Comparison of ENCODE assay signal across 1 cellular context in the genomic region with DNA sequence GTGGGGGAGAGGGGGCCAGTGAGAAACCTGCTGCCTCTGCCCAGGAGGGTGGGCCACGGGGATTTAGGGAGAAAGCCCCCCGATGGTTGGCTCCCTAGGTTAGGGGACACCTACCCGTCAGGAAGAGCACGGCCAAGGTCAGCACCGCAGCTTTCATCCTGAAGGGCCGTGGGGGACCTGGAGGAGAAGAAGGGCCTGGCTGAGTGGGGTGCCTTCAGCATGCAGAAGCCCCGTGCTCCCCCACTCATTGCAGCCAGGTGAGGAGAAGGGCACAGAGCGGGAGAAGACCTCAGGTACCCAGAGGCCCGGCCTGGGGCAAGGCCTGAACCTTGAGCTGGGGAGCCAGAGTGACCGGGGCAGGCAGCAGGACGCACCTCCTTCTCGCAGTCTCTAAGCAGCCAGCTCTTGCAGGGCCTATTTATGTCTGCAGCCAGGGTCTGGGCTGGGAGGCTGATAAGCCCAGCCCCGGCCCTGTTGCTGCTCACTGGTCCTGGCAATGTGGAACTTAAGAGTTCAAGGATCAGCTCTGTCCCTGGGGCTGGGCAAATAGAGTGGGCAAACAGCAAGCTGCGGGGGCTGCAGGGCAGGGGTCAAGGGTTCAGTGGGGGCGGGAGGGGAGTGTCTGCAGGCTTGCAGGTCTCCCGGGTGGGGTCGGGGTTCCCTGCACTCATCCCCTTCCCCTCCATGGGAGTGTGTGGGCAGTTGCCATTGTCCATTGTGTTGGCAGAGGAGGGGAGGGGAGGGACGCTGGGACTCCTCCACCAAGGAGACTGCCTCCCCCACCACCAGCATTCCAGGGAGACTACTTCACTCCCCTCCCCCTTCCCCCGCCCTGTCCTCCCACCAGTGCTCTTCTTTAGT.
TF ChIP-seq lines count a peak whose summit lies in the region.

A gene (minus strand): TSS at position 392 of the 861 bp plus-strand sequence. CDS start 235 bp downstream, at position 157.

TF ChIP-seq in HepG2, 621 proteins besides CTCF, POLR2A, EP300 and RAD21 (continued from another document and continues in another):
- TF ChIP-seq, protein P1, sequence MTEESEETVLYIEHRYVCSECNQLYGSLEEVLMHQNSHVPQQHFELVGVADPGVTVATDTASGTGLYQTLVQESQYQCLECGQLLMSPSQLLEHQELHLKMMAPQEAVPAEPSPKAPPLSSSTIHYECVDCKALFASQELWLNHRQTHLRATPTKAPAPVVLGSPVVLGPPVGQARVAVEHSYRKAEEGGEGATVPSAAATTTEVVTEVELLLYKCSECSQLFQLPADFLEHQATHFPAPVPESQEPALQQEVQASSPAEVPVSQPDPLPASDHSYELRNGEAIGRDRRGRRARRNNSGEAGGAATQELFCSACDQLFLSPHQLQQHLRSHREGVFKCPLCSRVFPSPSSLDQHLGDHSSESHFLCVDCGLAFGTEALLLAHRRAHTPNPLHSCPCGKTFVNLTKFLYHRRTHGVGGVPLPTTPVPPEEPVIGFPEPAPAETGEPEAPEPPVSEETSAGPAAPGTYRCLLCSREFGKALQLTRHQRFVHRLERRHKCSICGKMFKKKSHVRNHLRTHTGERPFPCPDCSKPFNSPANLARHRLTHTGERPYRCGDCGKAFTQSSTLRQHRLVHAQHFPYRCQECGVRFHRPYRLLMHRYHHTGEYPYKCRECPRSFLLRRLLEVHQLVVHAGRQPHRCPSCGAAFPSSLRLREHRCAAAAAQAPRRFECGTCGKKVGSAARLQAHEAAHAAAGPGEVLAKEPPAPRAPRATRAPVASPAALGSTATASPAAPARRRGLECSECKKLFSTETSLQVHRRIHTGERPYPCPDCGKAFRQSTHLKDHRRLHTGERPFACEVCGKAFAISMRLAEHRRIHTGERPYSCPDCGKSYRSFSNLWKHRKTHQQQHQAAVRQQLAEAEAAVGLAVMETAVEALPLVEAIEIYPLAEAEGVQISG (CRISPR knock-in tag; IDR thresholded peaks at IDR 0.05): peak; percentile 80
- peak; percentile 42; the same call in 1 of the 2 replicates for TF ChIP-seq MEIS2 (CRISPR knock-in tag; IDR thresholded peaks at IDR 0.05)
- peak; percentile 92; the same call in 1 of the 2 replicates for TF ChIP-seq ZNF879 (CRISPR knock-in tag; IDR thresholded peaks at IDR 0.05)
- peak; percentile 93 for TF ChIP-seq ATF7-NPFF (CRISPR knock-in tag; IDR thresholded peaks at IDR 0.05; ENCODE audit: low read depth)
- 0 out of 2 replicates have a peak, but pooled peaks have one; percentile 62 for TF ChIP-seq STAT5B (CRISPR knock-in tag; IDR thresholded peaks at IDR 0.05)
- TF ChIP-seq ZNF619 (CRISPR knock-in tag; IDR thresholded peaks at IDR 0.05): peak; percentile 93
- TF ChIP-seq CREB1 (IDR thresholded peaks at IDR 0.05): no peak
- no peak for TF ChIP-seq CREB1 (CRISPR knock-in tag; IDR thresholded peaks at IDR 0.05)
- no peak for TF ChIP-seq NR3C1 (CRISPR knock-in tag; IDR thresholded peaks at IDR 0.05)
- TF ChIP-seq, protein P2, sequence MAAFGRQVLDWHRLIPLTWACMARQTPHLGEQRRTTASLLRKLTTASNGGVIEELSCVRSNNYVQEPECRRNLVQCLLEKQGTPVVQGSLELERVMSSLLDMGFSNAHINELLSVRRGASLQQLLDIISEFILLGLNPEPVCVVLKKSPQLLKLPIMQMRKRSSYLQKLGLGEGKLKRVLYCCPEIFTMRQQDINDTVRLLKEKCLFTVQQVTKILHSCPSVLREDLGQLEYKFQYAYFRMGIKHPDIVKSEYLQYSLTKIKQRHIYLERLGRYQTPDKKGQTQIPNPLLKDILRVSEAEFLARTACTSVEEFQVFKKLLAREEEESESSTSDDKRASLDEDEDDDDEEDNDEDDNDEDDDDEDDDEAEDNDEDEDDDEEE (CRISPR knock-in tag; IDR thresholded peaks at IDR 0.05): peak; percentile 96
- peak; percentile 89 for TF ChIP-seq SAP130 (CRISPR knock-in tag; IDR thresholded peaks at IDR 0.05; ENCODE audit: low read depth)
- TF ChIP-seq, protein P3, sequence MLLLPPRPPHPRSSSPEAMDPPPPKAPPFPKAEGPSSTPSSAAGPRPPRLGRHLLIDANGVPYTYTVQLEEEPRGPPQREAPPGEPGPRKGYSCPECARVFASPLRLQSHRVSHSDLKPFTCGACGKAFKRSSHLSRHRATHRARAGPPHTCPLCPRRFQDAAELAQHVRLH (CRISPR knock-in tag; IDR thresholded peaks at IDR 0.05; ENCODE audit: borderline replicate concordance, low read depth): peak; percentile 96
- TF ChIP-seq CHD2 (IDR thresholded peaks at IDR 0.05; ENCODE audit: low read depth, low read length): no peak
- 0 out of 2 replicates have a peak, but pooled peaks have one; percentile 84 for TF ChIP-seq ZNF484 (CRISPR knock-in tag; IDR thresholded peaks at IDR 0.05; ENCODE audit: borderline replicate concordance, low read depth)
- 0 out of 2 replicates have a peak, but pooled peaks have one; percentile 81 for TF ChIP-seq SSRP1 (CRISPR knock-in tag; IDR thresholded peaks at IDR 0.05)
- TF ChIP-seq HOXA3 (CRISPR knock-in tag; IDR thresholded peaks at IDR 0.05): peak; percentile 76; the same call in 1 of the 2 replicates
- TF ChIP-seq, protein P4, sequence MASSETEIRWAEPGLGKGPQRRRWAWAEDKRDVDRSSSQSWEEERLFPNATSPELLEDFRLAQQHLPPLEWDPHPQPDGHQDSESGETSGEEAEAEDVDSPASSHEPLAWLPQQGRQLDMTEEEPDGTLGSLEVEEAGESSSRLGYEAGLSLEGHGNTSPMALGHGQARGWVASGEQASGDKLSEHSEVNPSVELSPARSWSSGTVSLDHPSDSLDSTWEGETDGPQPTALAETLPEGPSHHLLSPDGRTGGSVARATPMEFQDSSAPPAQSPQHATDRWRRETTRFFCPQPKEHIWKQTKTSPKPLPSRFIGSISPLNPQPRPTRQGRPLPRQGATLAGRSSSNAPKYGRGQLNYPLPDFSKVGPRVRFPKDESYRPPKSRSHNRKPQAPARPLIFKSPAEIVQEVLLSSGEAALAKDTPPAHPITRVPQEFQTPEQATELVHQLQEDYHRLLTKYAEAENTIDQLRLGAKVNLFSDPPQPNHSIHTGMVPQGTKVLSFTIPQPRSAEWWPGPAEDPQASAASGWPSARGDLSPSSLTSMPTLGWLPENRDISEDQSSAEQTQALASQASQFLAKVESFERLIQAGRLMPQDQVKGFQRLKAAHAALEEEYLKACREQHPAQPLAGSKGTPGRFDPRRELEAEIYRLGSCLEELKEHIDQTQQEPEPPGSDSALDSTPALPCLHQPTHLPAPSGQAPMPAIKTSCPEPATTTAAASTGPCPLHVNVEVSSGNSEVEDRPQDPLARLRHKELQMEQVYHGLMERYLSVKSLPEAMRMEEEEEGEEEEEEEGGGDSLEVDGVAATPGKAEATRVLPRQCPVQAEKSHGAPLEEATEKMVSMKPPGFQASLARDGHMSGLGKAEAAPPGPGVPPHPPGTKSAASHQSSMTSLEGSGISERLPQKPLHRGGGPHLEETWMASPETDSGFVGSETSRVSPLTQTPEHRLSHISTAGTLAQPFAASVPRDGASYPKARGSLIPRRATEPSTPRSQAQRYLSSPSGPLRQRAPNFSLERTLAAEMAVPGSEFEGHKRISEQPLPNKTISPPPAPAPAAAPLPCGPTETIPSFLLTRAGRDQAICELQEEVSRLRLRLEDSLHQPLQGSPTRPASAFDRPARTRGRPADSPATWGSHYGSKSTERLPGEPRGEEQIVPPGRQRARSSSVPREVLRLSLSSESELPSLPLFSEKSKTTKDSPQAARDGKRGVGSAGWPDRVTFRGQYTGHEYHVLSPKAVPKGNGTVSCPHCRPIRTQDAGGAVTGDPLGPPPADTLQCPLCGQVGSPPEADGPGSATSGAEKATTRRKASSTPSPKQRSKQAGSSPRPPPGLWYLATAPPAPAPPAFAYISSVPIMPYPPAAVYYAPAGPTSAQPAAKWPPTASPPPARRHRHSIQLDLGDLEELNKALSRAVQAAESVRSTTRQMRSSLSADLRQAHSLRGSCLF (CRISPR knock-in tag; IDR thresholded peaks at IDR 0.05; ENCODE audit: borderline replicate concordance): 0 out of 2 replicates have a peak, but pooled peaks have one; percentile 65
- peak; percentile 82 for TF ChIP-seq ERF (CRISPR knock-in tag; IDR thresholded peaks at IDR 0.05)
- no peak for TF ChIP-seq FOXP1 (IDR thresholded peaks at IDR 0.05)
- TF ChIP-seq FOXP1 (CRISPR knock-in tag; IDR thresholded peaks at IDR 0.05): peak; percentile 68
- peak; percentile 95; the same call in 1 of the 2 replicates for TF ChIP-seq SNAI1 (CRISPR knock-in tag; IDR thresholded peaks at IDR 0.05; ENCODE audit: borderline replicate concordance)
- peak; percentile 92; the same call in 1 of the 2 replicates for TF ChIP-seq ZNF33B (CRISPR knock-in tag; IDR thresholded peaks at IDR 0.05)
- peak; percentile 72; the same call in 1 of the 2 replicates for TF ChIP-seq RCOR2 (CRISPR knock-in tag; IDR thresholded peaks at IDR 0.05)
- TF ChIP-seq, protein P5, sequence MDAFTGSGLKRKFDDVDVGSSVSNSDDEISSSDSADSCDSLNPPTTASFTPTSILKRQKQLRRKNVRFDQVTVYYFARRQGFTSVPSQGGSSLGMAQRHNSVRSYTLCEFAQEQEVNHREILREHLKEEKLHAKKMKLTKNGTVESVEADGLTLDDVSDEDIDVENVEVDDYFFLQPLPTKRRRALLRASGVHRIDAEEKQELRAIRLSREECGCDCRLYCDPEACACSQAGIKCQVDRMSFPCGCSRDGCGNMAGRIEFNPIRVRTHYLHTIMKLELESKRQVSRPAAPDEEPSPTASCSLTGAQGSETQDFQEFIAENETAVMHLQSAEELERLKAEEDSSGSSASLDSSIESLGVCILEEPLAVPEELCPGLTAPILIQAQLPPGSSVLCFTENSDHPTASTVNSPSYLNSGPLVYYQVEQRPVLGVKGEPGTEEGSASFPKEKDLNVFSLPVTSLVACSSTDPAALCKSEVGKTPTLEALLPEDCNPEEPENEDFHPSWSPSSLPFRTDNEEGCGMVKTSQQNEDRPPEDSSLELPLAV (CRISPR knock-in tag; conservative IDR thresholded peaks at IDR 0.05; ENCODE audit: low read depth): 0 out of 2 replicates have a peak, but pooled peaks have one; percentile 70
- peak; percentile 78 for TF ChIP-seq GTF2F1 (IDR thresholded peaks at IDR 0.05; ENCODE audit: low read length)
- TF ChIP-seq, protein P6, sequence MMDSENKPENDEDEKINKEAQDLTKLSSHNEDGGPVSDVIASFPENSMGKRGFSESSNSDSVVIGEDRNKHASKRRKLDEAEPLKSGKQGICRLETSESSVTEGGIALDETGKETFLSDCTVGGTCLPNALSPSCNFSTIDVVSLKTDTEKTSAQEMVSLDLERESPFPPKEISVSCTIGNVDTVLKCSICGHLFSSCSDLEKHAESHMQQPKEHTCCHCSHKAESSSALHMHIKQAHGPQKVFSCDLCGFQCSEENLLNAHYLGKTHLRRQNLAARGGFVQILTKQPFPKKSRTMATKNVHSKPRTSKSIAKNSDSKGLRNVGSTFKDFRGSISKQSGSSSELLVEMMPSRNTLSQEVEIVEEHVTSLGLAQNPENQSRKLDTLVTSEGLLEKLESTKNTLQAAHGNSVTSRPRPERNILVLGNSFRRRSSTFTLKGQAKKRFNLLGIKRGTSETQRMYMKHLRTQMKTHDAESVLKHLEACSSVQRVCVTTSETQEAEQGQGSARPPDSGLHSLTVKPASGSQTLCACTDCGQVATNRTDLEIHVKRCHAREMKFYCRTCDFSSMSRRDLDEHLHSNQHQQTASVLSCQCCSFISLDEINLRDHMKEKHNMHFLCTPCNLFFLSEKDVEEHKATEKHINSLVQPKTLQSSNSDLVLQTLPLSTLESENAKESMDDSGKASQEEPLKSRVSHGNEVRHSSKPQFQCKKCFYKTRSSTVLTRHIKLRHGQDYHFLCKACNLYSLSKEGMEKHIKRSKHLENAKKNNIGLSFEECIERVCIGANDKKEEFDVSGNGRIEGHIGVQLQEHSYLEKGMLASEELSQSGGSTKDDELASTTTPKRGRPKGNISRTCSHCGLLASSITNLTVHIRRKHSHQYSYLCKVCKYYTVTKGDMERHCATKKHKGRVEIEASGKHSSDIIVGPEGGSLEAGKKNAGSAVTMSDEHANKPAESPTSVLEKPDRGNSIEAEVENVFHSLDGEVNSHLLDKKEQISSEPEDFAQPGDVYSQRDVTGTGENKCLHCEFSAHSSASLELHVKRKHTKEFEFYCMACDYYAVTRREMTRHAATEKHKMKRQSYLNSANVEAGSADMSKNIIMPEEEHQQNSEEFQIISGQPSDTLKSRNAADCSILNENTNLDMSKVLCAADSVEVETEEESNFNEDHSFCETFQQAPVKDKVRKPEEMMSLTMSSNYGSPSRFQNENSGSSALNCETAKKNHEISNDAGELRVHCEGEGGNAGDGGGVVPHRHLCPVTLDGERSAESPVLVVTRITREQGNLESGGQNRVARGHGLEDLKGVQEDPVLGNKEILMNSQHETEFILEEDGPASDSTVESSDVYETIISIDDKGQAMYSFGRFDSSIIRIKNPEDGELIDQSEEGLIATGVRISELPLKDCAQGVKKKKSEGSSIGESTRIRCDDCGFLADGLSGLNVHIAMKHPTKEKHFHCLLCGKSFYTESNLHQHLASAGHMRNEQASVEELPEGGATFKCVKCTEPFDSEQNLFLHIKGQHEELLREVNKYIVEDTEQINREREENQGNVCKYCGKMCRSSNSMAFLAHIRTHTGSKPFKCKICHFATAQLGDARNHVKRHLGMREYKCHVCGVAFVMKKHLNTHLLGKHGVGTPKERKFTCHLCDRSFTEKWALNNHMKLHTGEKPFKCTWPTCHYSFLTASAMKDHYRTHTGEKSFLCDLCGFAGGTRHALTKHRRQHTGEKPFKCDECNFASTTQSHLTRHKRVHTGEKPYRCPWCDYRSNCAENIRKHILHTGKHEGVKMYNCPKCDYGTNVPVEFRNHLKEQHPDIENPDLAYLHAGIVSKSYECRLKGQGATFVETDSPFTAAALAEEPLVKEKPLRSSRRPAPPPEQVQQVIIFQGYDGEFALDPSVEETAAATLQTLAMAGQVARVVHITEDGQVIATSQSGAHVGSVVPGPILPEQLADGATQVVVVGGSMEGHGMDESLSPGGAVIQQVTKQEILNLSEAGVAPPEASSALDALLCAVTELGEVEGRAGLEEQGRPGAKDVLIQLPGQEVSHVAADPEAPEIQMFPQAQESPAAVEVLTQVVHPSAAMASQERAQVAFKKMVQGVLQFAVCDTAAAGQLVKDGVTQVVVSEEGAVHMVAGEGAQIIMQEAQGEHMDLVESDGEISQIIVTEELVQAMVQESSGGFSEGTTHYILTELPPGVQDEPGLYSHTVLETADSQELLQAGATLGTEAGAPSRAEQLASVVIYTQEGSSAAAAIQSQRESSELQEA (CRISPR knock-in tag; IDR thresholded peaks at IDR 0.05; ENCODE audit: not compliant biosample characterization): peak; percentile 67
- TF ChIP-seq ARNTL (CRISPR knock-in tag; IDR thresholded peaks at IDR 0.05): peak; percentile 65
- TF ChIP-seq SYNCRIP (IDR thresholded peaks at IDR 0.05; ENCODE audit: insufficient read depth, low read depth, low read length): no peak
- no peak for TF ChIP-seq ZMYM2 (CRISPR knock-in tag; IDR thresholded peaks at IDR 0.05)
- peak; percentile 67; the same call in 1 of the 2 replicates for TF ChIP-seq PAF1 (CRISPR knock-in tag; IDR thresholded peaks at IDR 0.05)
- peak; percentile 85 for TF ChIP-seq DNMT1 (CRISPR knock-in tag; IDR thresholded peaks at IDR 0.05)
- 0 out of 2 replicates have a peak, but pooled peaks have one; percentile 39 for TF ChIP-seq ZNF558 (CRISPR knock-in tag; IDR thresholded peaks at IDR 0.05; ENCODE audit: borderline replicate concordance)
- TF ChIP-seq, protein P7, sequence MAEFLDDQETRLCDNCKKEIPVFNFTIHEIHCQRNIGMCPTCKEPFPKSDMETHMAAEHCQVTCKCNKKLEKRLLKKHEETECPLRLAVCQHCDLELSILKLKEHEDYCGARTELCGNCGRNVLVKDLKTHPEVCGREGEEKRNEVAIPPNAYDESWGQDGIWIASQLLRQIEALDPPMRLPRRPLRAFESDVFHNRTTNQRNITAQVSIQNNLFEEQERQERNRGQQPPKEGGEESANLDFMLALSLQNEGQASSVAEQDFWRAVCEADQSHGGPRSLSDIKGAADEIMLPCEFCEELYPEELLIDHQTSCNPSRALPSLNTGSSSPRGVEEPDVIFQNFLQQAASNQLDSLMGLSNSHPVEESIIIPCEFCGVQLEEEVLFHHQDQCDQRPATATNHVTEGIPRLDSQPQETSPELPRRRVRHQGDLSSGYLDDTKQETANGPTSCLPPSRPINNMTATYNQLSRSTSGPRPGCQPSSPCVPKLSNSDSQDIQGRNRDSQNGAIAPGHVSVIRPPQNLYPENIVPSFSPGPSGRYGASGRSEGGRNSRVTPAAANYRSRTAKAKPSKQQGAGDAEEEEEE (CRISPR knock-in tag; IDR thresholded peaks at IDR 0.05; ENCODE audit: borderline replicate concordance): no peak
